ENCODE assay signal across 9 cellular contexts in the genomic region with DNA sequence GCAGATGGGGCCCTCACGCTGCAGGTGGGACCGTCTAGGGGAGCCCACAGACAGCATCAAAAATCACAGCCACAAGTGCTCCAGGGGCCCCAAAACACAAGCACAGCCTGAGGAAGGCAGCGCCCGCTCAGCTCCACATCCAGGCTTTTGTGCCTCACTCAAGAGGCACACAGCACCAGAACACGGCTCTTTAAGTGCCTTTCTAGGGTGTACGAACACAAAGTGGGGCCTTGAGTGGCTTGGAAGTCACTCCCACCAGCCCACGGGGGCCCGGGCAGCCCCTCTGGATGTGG.
DNase-seq lines count a peak whose midpoint lies in the region; ATAC-seq and TF ChIP-seq lines count a peak whose summit lies in the region.
"Had no signal": no experiment of that assay in that cellular context is flagged by ENCODE, and none has a peak within 500 bp of the region (broad histone marks: within the 10 kb centered on the region; RNA-seq: fewer than 3 reads in every experiment).

No MANE protein-coding gene starts in this region.

- 87% methylated on average over 4 of the region's 8 CpGs for WGBS in SK-N-SH (ENCODE audit: low lambda C conversion rate)
- 50% methylated on average over 8 of the region's 8 CpGs; no CpG with 5 or more reads in 1 of the 2 donors for WGBS in esophagus squamous epithelium, 2 donors
- no CpG with 5 or more reads among the region's 8 CpGs for WGBS in neuronal stem cell (ENCODE audit: extremely low coverage in 2 of 2, insufficient read length in 2 of 2, insufficient replicate concordance in 1 of 2), 2 donors
- 54 to 80% methylated on average over 1 to 8 of the region's 8 CpGs for WGBS in tibial nerve, 2 donors

- no peak overlapping the region for H2BK120ac ChIP-seq in neuronal stem cell (ENCODE audit: low read depth, low read length)

- H3K9me3 Mint-ChIP-seq in activated CD8-positive, alpha-beta T cell treated with anti-CD3 and anti-CD28 coated beads for 36 hours, result no peaks in the 10 kb centered on the region
- H3K9me3 Mint-ChIP-seq in CD4-positive, alpha-beta memory T cell, result peaks cover 0 to 1% (median 0%) of the 10 kb centered on the region in 8 donors
- no peaks in the 10 kb centered on the region for H3K9me3 Mint-ChIP-seq in activated naive CD8-positive, alpha-beta T cell treated with anti-CD3 and anti-CD28 coated beads, Interleukin-2, amount 50 U/mL, for 24 hours

- H3F3A ChIP-seq in SK-N-SH (replicated peaks; ENCODE audit: insufficient read depth), result no peaks in the 10 kb centered on the region

- CTCF ChIA-PET in SK-N-SH (lab: Yijun Ruan, JAX), result interaction anchor here (1.3 kb wide), 1 partner anchor 9 kb away, joined by 3 read pairs; no protein-coding TSS in a partner anchor
- CTCF ChIA-PET in activated CD8-positive, alpha-beta T cell treated with anti-CD3 and anti-CD28 coated beads for 36 hours (lab: Charles Lee), result no interaction called here
- CTCF ChIA-PET in CD4-positive, alpha-beta memory T cell (lab: Charles Lee; ENCODE audit: partially characterized antibody), result no interaction called here

- peak overlapping the region; percentile 92 for H3K18ac ChIP-seq in neuronal stem cell (ENCODE audit: low read length)

- TF ChIP-seq CTCF in SK-N-SH (IDR thresholded peaks at IDR 0.05) (no peak), esophagus squamous epithelium (IDR thresholded peaks at IDR 0.05) (no peak), tibial nerve (IDR thresholded peaks at IDR 0.05) (no peak)
- TF ChIP-seq CTCF in activated CD8-positive, alpha-beta T cell treated with anti-CD3 and anti-CD28 coated beads for 36 hours (IDR thresholded peaks at IDR 0.05), result no peak

- no peaks in the 10 kb centered on the region for H3K36me3 Mint-ChIP-seq in activated CD8-positive, alpha-beta T cell treated with anti-CD3 and anti-CD28 coated beads for 36 hours (ENCODE audit: low read depth)
- no peaks in the 10 kb centered on the region for H3K36me3 Mint-ChIP-seq in CD4-positive, alpha-beta memory T cell
- no peaks in the 10 kb centered on the region for H3K36me3 Mint-ChIP-seq in activated naive CD8-positive, alpha-beta T cell treated with anti-CD3 and anti-CD28 coated beads, Interleukin-2, amount 50 U/mL, for 24 hours (ENCODE audit: low read depth)

- H3K4me1 ChIP-seq in SK-N-SH (ENCODE audit: control insufficient read depth in 1 of 2, insufficient read depth in 2 of 2, low read depth in 1 of 2, low read length in 1 of 2) (peaks cover 13 to 50% of the 10 kb centered on the region in 2 experiments; a peak in 3 of 4 replicates), esophagus squamous epithelium (peaks cover 19 to 67% (median 30%) of the 10 kb centered on the region in 3 donors), neuronal stem cell (ENCODE audit: control insufficient read depth in 2 of 2, insufficient read depth in 1 of 2, low read depth in 1 of 2, low read length in 2 of 2) (peaks cover 29 to 38% of the 10 kb centered on the region in 2 donors), tibial nerve (peaks cover 3 to 80% (median 37%) of the 10 kb centered on the region in 4 donors)
- no peaks in the 10 kb centered on the region for H3K4me1 ChIP-seq in CD4-positive, alpha-beta memory T cell (ENCODE audit: insufficient read depth, low read length)

- POLR2A ChIA-PET in SK-N-SH (lab: Yijun Ruan, JAX), result no interaction called here
- POLR2A ChIA-PET in activated CD8-positive, alpha-beta T cell treated with anti-CD3 and anti-CD28 coated beads for 36 hours (lab: Charles Lee), result no interaction called here
- POLR2A ChIA-PET in CD4-positive, alpha-beta memory T cell (lab: Charles Lee; ENCODE audit: partially characterized antibody), result no interaction called here

- peak overlapping the region in 1 of 2 experiments; percentile 69; a peak in 1 of 4 replicates for H3K27ac ChIP-seq in SK-N-SH (ENCODE audit: low read depth in 2 of 2, low read length in 1 of 2)
- peak overlapping the region; percentile 70 to 91 (median 84) for H3K27ac ChIP-seq in esophagus squamous epithelium
- H3K27ac ChIP-seq in neuronal stem cell (replicated peaks; ENCODE audit: low read length), result no peak overlapping the region
- H3K27ac ChIP-seq in tibial nerve, result peak overlapping the region; percentile 81 to 96 (median 96)
- no peak overlapping the region for H3K27ac ChIP-seq in CD4-positive, alpha-beta memory T cell (ENCODE audit: low read depth, low read length)

- peak overlapping the region; percentile 70; the same call in 1 of the 2 replicates for H3K4me2 ChIP-seq in SK-N-SH
- H3K4me2 ChIP-seq in neuronal stem cell (ENCODE audit: insufficient read depth, low read length, poor library complexity, severe bottlenecking), result no peak overlapping the region

- peaks cover 79% of the 10 kb centered on the region; the same call in 1 of the 2 replicates for H3K79me2 ChIP-seq in SK-N-SH (ENCODE audit: insufficient read depth)

- H3K9me3 ChIP-seq in SK-N-SH (no peaks in the 10 kb centered on the region), esophagus squamous epithelium (no peaks in the 10 kb centered on the region), neuronal stem cell (replicated peaks in 1 of 2; ENCODE audit: control insufficient read depth in 2 of 2, insufficient read depth in 1 of 2, low read depth in 1 of 2, low read length in 2 of 2) (no peaks in the 10 kb centered on the region), tibial nerve (no peaks in the 10 kb centered on the region)
- no peaks in the 10 kb centered on the region for H3K9me3 ChIP-seq in CD4-positive, alpha-beta memory T cell (ENCODE audit: control insufficient read depth in 1 of 2, low read length in 2 of 2)

- TF ChIP-seq RAD21 in SK-N-SH (IDR thresholded peaks at IDR 0.05; ENCODE audit: low read length), result no peak

- no peak overlapping the region for H3K14ac ChIP-seq in neuronal stem cell (ENCODE audit: low read length)

- H2AK5ac ChIP-seq in neuronal stem cell (ENCODE audit: low read depth, low read length), result peak overlapping the region; percentile 95

- no peak overlapping the region for H2BK12ac ChIP-seq in neuronal stem cell (ENCODE audit: low read length)

- H3K4ac ChIP-seq in neuronal stem cell (ENCODE audit: low read length), result peak overlapping the region; percentile 5

- no peaks in the 10 kb centered on the region for H3K9me2 ChIP-seq in SK-N-SH

- DNase-seq in SK-N-SH (no peak), esophagus squamous epithelium (lab: John Stamatoyannopoulos, UW) (no peak), neuronal stem cell (ENCODE audit: low spot score) (no peak), tibial nerve (ENCODE audit: low spot score in 2 of 2) (no peak), DMS53 treated with DMSO at 0.1 percent for 48 hours (lab: John Stamatoyannopoulos, UW; ENCODE audit: unreplicated experiment) (no peak)
- DNase-seq in activated CD8-positive, alpha-beta T cell treated with anti-CD3 and anti-CD28 coated beads for 36 hours, result no peak
- no peak for DNase-seq in CD4-positive, alpha-beta memory T cell
- no peak for DNase-seq in activated naive CD8-positive, alpha-beta T cell treated with anti-CD3 and anti-CD28 coated beads, Interleukin-2, amount 50 U/mL, for 24 hours
- DNase-seq: activated T-cell treated with anti-CD3 and anti-CD28 coated beads for 4 hours had no signal

- TF ChIP-seq POLR2A in esophagus squamous epithelium (IDR thresholded peaks at IDR 0.05), result no peak
- no peak for TF ChIP-seq POLR2A in tibial nerve (IDR thresholded peaks at IDR 0.05)

- H2AFZ ChIP-seq in SK-N-SH (ENCODE audit: low read depth), result no peak overlapping the region
- no peak overlapping the region for H2AFZ ChIP-seq in neuronal stem cell (ENCODE audit: low read length)

- H4K91ac ChIP-seq in neuronal stem cell (ENCODE audit: low read depth, low read length, poor library complexity), result no peak overlapping the region

- H3K4me3 ChIP-seq in SK-N-SH (ENCODE audit: low read depth in 2 of 2, low read length in 1 of 2), result no peak overlapping the region
- peak overlapping the region in 1 of 4 donors; percentile 15 for H3K4me3 ChIP-seq in esophagus squamous epithelium
- no peak overlapping the region for H3K4me3 ChIP-seq in neuronal stem cell (ENCODE audit: low read length in 2 of 2)
- no peak overlapping the region for H3K4me3 ChIP-seq in tibial nerve
- no peak overlapping the region for H3K4me3 ChIP-seq in CD4-positive, alpha-beta memory T cell (ENCODE audit: low read length in 2 of 2)

- intact Hi-C loops in esophagus squamous epithelium (cut with DNase I), result no loop called here
- intact Hi-C loops in activated CD8-positive, alpha-beta T cell treated with anti-CD3 and anti-CD28 coated beads for 36 hours (cut with micrococcal nuclease), result no loop called here
- intact Hi-C loops in CD4-positive, alpha-beta memory T cell (cut with micrococcal nuclease), result no loop called here

- H4K8ac ChIP-seq in neuronal stem cell (ENCODE audit: low read depth, low read length), result no peak overlapping the region

- H2BK15ac ChIP-seq in neuronal stem cell (ENCODE audit: low read length), result no peak overlapping the region

- peak overlapping the region; percentile 77 for H2BK5ac ChIP-seq in neuronal stem cell (ENCODE audit: low read length)

- peaks cover 2% of the 10 kb centered on the region for H3K4me1 Mint-ChIP-seq in activated CD8-positive, alpha-beta T cell treated with anti-CD3 and anti-CD28 coated beads for 36 hours (ENCODE audit: low read depth)
- peaks cover 0 to 5% (median 3%) of the 10 kb centered on the region in 4 donors for H3K4me1 Mint-ChIP-seq in CD4-positive, alpha-beta memory T cell
- H3K4me1 Mint-ChIP-seq in activated naive CD8-positive, alpha-beta T cell treated with anti-CD3 and anti-CD28 coated beads, Interleukin-2, amount 50 U/mL, for 24 hours, result peaks cover 7% of the 10 kb centered on the region

- H3K27me3 Mint-ChIP-seq in activated CD8-positive, alpha-beta T cell treated with anti-CD3 and anti-CD28 coated beads for 36 hours, result peaks cover 16% of the 10 kb centered on the region
- H3K27me3 Mint-ChIP-seq in CD4-positive, alpha-beta memory T cell, result peaks cover 14 to 15% of the 10 kb centered on the region in 2 donors
- H3K27me3 Mint-ChIP-seq in activated naive CD8-positive, alpha-beta T cell treated with anti-CD3 and anti-CD28 coated beads, Interleukin-2, amount 50 U/mL, for 24 hours, result peaks cover 29% of the 10 kb centered on the region

- H3K27ac Mint-ChIP-seq in activated CD8-positive, alpha-beta T cell treated with anti-CD3 and anti-CD28 coated beads for 36 hours, result no peak overlapping the region
- no peak overlapping the region for H3K27ac Mint-ChIP-seq in CD4-positive, alpha-beta memory T cell
- H3K27ac Mint-ChIP-seq in activated naive CD8-positive, alpha-beta T cell treated with anti-CD3 and anti-CD28 coated beads, Interleukin-2, amount 50 U/mL, for 24 hours, result no peak overlapping the region

- H3K9ac ChIP-seq in SK-N-SH (no peak overlapping the region), neuronal stem cell (ENCODE audit: low read depth, low read length, poor library complexity) (peak overlapping the region; percentile 72)

- TF ChIP-seq EP300 in SK-N-SH (IDR thresholded peaks at IDR 0.05; ENCODE audit: borderline replicate concordance in 1 of 2, low read depth in 1 of 2, low read length in 1 of 2) (no peak), tibial nerve (IDR thresholded peaks at IDR 0.05) (no peak)

- no peak for ATAC-seq in activated CD8-positive, alpha-beta T cell treated with anti-CD3 and anti-CD28 coated beads for 36 hours
- no peak for ATAC-seq in activated naive CD8-positive, alpha-beta T cell treated with anti-CD3 and anti-CD28 coated beads, Interleukin-2, amount 50 U/mL, for 24 hours

- peaks cover 25% of the 10 kb centered on the region for H3K79me1 ChIP-seq in neuronal stem cell (ENCODE audit: low read depth, low read length)

- H3K23ac ChIP-seq in neuronal stem cell (ENCODE audit: low read depth, low read length, poor library complexity), result no peak overlapping the region

- H3K36me3 ChIP-seq in SK-N-SH (replicated peaks in 1 of 2; ENCODE audit: control insufficient read depth in 1 of 2, insufficient read depth in 2 of 2, low read length in 1 of 2) (no peaks in the 10 kb centered on the region), esophagus squamous epithelium (no peaks in the 10 kb centered on the region), neuronal stem cell (replicated peaks in 1 of 2; ENCODE audit: control insufficient read depth in 2 of 2, insufficient read depth in 2 of 2, low read length in 2 of 2) (peaks cover 6 to 23% of the 10 kb centered on the region in 2 donors), tibial nerve (no peaks in the 10 kb centered on the region)
- no peaks in the 10 kb centered on the region for H3K36me3 ChIP-seq in CD4-positive, alpha-beta memory T cell (ENCODE audit: insufficient read depth, low read length)

- H3K4me3 Mint-ChIP-seq in activated CD8-positive, alpha-beta T cell treated with anti-CD3 and anti-CD28 coated beads for 36 hours, result no peak overlapping the region
- H3K4me3 Mint-ChIP-seq in CD4-positive, alpha-beta memory T cell, result no peak overlapping the region
- H3K4me3 Mint-ChIP-seq in activated naive CD8-positive, alpha-beta T cell treated with anti-CD3 and anti-CD28 coated beads, Interleukin-2, amount 50 U/mL, for 24 hours, result no peak overlapping the region

- peaks cover 80% of the 10 kb centered on the region for H4K20me1 ChIP-seq in SK-N-SH (ENCODE audit: insufficient read depth)

- H3K27me3 ChIP-seq in SK-N-SH (ENCODE audit: insufficient read depth) (no peaks in the 10 kb centered on the region), esophagus squamous epithelium (no peaks in the 10 kb centered on the region), neuronal stem cell (ENCODE audit: control insufficient read depth in 3 of 3, insufficient read depth in 3 of 3, low read depth in 1 of 3, low read length in 3 of 3) (no peaks in the 10 kb centered on the region), tibial nerve (no peaks in the 10 kb centered on the region)
- peaks cover 4% of the 10 kb centered on the region for H3K27me3 ChIP-seq in CD4-positive, alpha-beta memory T cell (ENCODE audit: insufficient read depth, low read length)

Comparison
In these comparisons a context has a peak if more than half of its experiments do, and no peak if none do; other contexts are left out.
1. H3K27ac ChIP-seq: peak in esophagus squamous epithelium (4 of 4) and tibial nerve (4 of 4); none in neuronal stem cell (single experiment) and CD4-positive, alpha-beta memory T cell (single experiment).